In the genomic region with DNA sequence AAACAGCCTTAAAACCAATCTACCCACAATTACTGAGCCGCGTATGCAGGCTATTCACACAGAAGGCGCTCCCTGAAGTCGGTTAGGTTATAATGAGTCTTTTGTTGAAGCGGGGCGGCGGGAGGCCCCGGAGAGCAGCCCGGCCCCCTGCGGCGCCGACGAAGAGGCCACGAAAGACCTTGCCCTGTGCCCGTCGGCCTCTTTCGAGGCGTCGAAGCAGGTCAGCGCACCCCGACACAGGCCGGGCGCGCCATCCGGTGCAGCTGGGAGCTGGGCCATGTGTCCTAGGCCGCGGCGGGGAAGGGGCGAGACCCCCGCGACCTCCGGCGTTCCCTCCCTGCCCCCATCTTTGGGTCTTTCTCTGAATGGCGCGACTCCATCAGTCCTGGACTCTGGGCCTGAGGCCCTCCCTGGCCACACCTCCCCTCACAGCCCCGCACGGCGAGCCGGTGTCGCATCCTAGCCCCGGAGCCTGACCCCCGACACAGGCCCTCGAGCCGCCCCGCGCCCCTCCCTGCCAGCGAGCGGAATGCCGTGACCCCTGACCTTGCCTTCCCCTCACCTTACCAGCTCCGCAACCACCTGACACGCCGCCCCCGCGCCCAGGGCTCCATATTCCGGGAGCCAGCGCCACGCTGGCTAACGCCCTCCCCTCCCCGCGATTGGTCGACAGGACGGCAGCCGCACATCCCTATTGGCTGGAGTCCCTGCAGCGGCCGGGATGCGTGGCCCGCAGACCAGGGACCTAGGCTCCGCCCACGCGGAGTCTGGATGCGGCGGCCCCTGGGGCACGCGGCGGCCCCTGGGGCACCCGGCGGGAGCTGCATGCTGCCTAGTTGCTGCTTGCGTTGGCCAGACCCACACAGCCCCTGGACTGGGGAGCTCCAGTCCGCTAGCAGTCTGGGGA, we compare ENCODE assay signal across 1 cellular context.
TF ChIP-seq lines count a peak whose summit lies in the region.

SLC11A2 (minus strand) TSS at position 637 of the 907 bp plus-strand sequence. CDS start 15,656 bp downstream, outside the sequence.

TF ChIP-seq in HEK293, 187 proteins besides CTCF, POLR2A, EP300 and RAD21 (continued from another document and continues in another):
- TF ChIP-seq, protein P1, sequence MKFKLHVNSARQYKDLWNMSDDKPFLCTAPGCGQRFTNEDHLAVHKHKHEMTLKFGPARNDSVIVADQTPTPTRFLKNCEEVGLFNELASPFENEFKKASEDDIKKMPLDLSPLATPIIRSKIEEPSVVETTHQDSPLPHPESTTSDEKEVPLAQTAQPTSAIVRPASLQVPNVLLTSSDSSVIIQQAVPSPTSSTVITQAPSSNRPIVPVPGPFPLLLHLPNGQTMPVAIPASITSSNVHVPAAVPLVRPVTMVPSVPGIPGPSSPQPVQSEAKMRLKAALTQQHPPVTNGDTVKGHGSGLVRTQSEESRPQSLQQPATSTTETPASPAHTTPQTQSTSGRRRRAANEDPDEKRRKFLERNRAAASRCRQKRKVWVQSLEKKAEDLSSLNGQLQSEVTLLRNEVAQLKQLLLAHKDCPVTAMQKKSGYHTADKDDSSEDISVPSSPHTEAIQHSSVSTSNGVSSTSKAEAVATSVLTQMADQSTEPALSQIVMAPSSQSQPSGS (tag by site-specific recombination; IDR thresholded peaks at IDR 0.05; ENCODE audit: low read depth), result no peak
- TF ChIP-seq ZNF549 (tag by site-specific recombination; IDR thresholded peaks at IDR 0.05), result no peak
- no peak for TF ChIP-seq ZNF16 (tag by site-specific recombination; IDR thresholded peaks at IDR 0.05; ENCODE audit: low read depth)
- no peak; the same call in 1 of the 2 replicates for TF ChIP-seq ZFP69B (tag by site-specific recombination; IDR thresholded peaks at IDR 0.05)
- no peak for TF ChIP-seq ZNF157 (tag by site-specific recombination; IDR thresholded peaks at IDR 0.05)
- peak; percentile 92; the same call in 1 of the 2 replicates for TF ChIP-seq ZNF501 (tag by site-specific recombination; IDR thresholded peaks at IDR 0.05)
- TF ChIP-seq, protein P2, sequence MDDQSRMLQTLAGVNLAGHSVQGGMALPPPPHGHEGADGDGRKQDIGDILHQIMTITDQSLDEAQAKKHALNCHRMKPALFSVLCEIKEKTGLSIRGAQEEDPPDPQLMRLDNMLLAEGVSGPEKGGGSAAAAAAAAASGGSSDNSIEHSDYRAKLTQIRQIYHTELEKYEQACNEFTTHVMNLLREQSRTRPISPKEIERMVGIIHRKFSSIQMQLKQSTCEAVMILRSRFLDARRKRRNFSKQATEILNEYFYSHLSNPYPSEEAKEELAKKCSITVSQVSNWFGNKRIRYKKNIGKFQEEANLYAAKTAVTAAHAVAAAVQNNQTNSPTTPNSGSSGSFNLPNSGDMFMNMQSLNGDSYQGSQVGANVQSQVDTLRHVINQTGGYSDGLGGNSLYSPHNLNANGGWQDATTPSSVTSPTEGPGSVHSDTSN (CRISPR knock-in tag; IDR thresholded peaks at IDR 0.05), result no peak
- TF ChIP-seq SCRT2 (tag by site-specific recombination; IDR thresholded peaks at IDR 0.05), result peak; percentile 93
- TF ChIP-seq KLF7 (tag by site-specific recombination; IDR thresholded peaks at IDR 0.05; ENCODE audit: borderline replicate concordance), result peak; percentile 70; the same call in 1 of the 2 replicates
- no peak for TF ChIP-seq ZNF354C (tag by site-specific recombination; IDR thresholded peaks at IDR 0.05; ENCODE audit: borderline replicate concordance, low read depth)
- no peak for TF ChIP-seq ZNF114 (tag by site-specific recombination; IDR thresholded peaks at IDR 0.05)
- TF ChIP-seq ZNF155 (tag by site-specific recombination; IDR thresholded peaks at IDR 0.05), result no peak
- TF ChIP-seq ZEB2 (tag by site-specific recombination; IDR thresholded peaks at IDR 0.05), result peak; percentile 98
- peak; percentile 69; the same call in 1 of the 2 replicates for TF ChIP-seq SCRT1 (tag by site-specific recombination; IDR thresholded peaks at IDR 0.05; ENCODE audit: borderline replicate concordance)
- no peak for TF ChIP-seq ZNF521 (tag by site-specific recombination; IDR thresholded peaks at IDR 0.05)
- TF ChIP-seq, protein P3, sequence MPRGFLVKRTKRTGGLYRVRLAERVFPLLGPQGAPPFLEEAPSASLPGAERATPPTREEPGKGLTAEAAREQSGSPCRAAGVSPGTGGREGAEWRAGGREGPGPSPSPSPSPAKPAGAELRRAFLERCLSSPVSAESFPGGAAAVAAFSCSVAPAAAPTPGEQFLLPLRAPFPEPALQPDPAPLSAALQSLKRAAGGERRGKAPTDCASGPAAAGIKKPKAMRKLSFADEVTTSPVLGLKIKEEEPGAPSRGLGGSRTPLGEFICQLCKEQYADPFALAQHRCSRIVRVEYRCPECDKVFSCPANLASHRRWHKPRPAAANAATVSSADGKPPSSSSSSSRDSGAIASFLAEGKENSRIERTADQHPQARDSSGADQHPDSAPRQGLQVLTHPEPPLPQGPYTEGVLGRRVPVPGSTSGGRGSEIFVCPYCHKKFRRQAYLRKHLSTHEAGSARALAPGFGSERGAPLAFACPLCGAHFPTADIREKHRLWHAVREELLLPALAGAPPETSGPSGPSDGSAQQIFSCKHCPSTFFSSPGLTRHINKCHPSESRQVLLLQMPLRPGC (tag by site-specific recombination; IDR thresholded peaks at IDR 0.05), result peak; percentile 74; the same call in 1 of the 2 replicates
- peak; percentile 96 for TF ChIP-seq ZNF600 (tag by site-specific recombination; IDR thresholded peaks at IDR 0.05)
- TF ChIP-seq ZFP3 (tag by site-specific recombination; IDR thresholded peaks at IDR 0.05; ENCODE audit: low read depth), result no peak
- TF ChIP-seq ZFP37 (tag by site-specific recombination; IDR thresholded peaks at IDR 0.05), result no peak; the same call in none of the 2 replicates
- TF ChIP-seq ZNF544 (tag by site-specific recombination; IDR thresholded peaks at IDR 0.05), result no peak
- peak; percentile 93 for TF ChIP-seq KLF9 (tag by site-specific recombination; IDR thresholded peaks at IDR 0.05; ENCODE audit: low read depth)
- no peak for TF ChIP-seq ZNF664 (tag by site-specific recombination; IDR thresholded peaks at IDR 0.05)
- TF ChIP-seq ZNF132 (tag by site-specific recombination; IDR thresholded peaks at IDR 0.05; ENCODE audit: borderline replicate concordance), result no peak
- TF ChIP-seq, protein P4, sequence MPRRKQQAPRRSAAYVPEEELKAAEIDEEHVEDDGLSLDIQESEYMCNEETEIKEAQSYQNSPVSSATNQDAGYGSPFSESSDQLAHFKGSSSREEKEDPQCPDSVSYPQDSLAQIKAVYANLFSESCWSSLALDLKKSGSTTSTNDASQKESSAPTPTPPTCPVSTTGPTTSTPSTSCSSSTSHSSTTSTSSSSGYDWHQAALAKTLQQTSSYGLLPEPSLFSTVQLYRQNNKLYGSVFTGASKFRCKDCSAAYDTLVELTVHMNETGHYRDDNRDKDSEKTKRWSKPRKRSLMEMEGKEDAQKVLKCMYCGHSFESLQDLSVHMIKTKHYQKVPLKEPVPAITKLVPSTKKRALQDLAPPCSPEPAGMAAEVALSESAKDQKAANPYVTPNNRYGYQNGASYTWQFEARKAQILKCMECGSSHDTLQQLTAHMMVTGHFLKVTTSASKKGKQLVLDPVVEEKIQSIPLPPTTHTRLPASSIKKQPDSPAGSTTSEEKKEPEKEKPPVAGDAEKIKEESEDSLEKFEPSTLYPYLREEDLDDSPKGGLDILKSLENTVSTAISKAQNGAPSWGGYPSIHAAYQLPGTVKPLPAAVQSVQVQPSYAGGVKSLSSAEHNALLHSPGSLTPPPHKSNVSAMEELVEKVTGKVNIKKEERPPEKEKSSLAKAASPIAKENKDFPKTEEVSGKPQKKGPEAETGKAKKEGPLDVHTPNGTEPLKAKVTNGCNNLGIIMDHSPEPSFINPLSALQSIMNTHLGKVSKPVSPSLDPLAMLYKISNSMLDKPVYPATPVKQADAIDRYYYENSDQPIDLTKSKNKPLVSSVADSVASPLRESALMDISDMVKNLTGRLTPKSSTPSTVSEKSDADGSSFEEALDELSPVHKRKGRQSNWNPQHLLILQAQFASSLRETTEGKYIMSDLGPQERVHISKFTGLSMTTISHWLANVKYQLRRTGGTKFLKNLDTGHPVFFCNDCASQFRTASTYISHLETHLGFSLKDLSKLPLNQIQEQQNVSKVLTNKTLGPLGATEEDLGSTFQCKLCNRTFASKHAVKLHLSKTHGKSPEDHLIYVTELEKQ (tag by site-specific recombination; IDR thresholded peaks at IDR 0.05; ENCODE audit: borderline replicate concordance), result peak; percentile 37; the same call in 1 of the 2 replicates
- TF ChIP-seq ZNF510 (tag by site-specific recombination; IDR thresholded peaks at IDR 0.05; ENCODE audit: insufficient replicate concordance), result no peak
- no peak for TF ChIP-seq ZNF302 (tag by site-specific recombination; IDR thresholded peaks at IDR 0.05; ENCODE audit: low read depth)
- peak; percentile 19; the same call in 1 of the 2 replicates for TF ChIP-seq ZNF623 (tag by site-specific recombination; IDR thresholded peaks at IDR 0.05)
- TF ChIP-seq ZSCAN4 (tag by site-specific recombination; IDR thresholded peaks at IDR 0.05), result peak; percentile 47
- no peak for TF ChIP-seq ZNF677 (tag by site-specific recombination; IDR thresholded peaks at IDR 0.05)
- TF ChIP-seq, protein P5, sequence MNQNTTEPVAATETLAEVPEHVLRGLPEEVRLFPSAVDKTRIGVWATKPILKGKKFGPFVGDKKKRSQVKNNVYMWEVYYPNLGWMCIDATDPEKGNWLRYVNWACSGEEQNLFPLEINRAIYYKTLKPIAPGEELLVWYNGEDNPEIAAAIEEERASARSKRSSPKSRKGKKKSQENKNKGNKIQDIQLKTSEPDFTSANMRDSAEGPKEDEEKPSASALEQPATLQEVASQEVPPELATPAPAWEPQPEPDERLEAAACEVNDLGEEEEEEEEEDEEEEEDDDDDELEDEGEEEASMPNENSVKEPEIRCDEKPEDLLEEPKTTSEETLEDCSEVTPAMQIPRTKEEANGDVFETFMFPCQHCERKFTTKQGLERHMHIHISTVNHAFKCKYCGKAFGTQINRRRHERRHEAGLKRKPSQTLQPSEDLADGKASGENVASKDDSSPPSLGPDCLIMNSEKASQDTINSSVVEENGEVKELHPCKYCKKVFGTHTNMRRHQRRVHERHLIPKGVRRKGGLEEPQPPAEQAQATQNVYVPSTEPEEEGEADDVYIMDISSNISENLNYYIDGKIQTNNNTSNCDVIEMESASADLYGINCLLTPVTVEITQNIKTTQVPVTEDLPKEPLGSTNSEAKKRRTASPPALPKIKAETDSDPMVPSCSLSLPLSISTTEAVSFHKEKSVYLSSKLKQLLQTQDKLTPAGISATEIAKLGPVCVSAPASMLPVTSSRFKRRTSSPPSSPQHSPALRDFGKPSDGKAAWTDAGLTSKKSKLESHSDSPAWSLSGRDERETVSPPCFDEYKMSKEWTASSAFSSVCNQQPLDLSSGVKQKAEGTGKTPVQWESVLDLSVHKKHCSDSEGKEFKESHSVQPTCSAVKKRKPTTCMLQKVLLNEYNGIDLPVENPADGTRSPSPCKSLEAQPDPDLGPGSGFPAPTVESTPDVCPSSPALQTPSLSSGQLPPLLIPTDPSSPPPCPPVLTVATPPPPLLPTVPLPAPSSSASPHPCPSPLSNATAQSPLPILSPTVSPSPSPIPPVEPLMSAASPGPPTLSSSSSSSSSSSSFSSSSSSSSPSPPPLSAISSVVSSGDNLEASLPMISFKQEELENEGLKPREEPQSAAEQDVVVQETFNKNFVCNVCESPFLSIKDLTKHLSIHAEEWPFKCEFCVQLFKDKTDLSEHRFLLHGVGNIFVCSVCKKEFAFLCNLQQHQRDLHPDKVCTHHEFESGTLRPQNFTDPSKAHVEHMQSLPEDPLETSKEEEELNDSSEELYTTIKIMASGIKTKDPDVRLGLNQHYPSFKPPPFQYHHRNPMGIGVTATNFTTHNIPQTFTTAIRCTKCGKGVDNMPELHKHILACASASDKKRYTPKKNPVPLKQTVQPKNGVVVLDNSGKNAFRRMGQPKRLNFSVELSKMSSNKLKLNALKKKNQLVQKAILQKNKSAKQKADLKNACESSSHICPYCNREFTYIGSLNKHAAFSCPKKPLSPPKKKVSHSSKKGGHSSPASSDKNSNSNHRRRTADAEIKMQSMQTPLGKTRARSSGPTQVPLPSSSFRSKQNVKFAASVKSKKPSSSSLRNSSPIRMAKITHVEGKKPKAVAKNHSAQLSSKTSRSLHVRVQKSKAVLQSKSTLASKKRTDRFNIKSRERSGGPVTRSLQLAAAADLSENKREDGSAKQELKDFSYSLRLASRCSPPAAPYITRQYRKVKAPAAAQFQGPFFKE (tag by site-specific recombination; IDR thresholded peaks at IDR 0.05; ENCODE audit: borderline replicate concordance), result 0 out of 2 replicates have a peak, but pooled peaks have one; percentile 67
- TF ChIP-seq FEZF1 (tag by site-specific recombination; IDR thresholded peaks at IDR 0.05), result peak; percentile 54
- TF ChIP-seq ZNF777 (tag by site-specific recombination; IDR thresholded peaks at IDR 0.05; ENCODE audit: borderline replicate concordance), result no peak; the same call in 1 of the 2 replicates
- TF ChIP-seq KLF16 (tag by site-specific recombination; IDR thresholded peaks at IDR 0.05), result peak; percentile 92
- TF ChIP-seq ZNF843 (tag by site-specific recombination; IDR thresholded peaks at IDR 0.05), result peak; percentile 83
- TF ChIP-seq ZSCAN16 (tag by site-specific recombination; IDR thresholded peaks at IDR 0.05), result peak; percentile 63; the same call in 1 of the 2 replicates
- TF ChIP-seq ZNF48 (tag by site-specific recombination; IDR thresholded peaks at IDR 0.05), result no peak
- TF ChIP-seq, protein P6, sequence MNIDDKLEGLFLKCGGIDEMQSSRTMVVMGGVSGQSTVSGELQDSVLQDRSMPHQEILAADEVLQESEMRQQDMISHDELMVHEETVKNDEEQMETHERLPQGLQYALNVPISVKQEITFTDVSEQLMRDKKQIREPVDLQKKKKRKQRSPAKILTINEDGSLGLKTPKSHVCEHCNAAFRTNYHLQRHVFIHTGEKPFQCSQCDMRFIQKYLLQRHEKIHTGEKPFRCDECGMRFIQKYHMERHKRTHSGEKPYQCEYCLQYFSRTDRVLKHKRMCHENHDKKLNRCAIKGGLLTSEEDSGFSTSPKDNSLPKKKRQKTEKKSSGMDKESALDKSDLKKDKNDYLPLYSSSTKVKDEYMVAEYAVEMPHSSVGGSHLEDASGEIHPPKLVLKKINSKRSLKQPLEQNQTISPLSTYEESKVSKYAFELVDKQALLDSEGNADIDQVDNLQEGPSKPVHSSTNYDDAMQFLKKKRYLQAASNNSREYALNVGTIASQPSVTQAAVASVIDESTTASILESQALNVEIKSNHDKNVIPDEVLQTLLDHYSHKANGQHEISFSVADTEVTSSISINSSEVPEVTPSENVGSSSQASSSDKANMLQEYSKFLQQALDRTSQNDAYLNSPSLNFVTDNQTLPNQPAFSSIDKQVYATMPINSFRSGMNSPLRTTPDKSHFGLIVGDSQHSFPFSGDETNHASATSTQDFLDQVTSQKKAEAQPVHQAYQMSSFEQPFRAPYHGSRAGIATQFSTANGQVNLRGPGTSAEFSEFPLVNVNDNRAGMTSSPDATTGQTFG (tag by site-specific recombination; IDR thresholded peaks at IDR 0.05; ENCODE audit: borderline replicate concordance), result no peak
